Comparison of ENCODE assay signal across 17 cellular contexts in genomic region chr7:151940048-151940845, GRCh38. TPM values are rescaled to one million over a fixed set of nuclear protein-coding genes. Genes with fewer than 3 reads are reported as not detected.
DNase-seq lines count a peak whose midpoint lies in the region; ATAC-seq and TF ChIP-seq lines count a peak whose summit lies in the region.
"Had no signal": no experiment of that assay in that cellular context is flagged by ENCODE, and none has a peak within 500 bp of the region (broad histone marks: within the 10 kb centered on the region; RNA-seq: fewer than 3 reads in every experiment).

No MANE protein-coding gene starts in this region.

- H2AFZ ChIP-seq in fibroblast of lung (ENCODE audit: low read length) = no peak overlapping the region

- H3K27me3 ChIP-seq in fibroblast of lung (ENCODE audit: control insufficient read depth, insufficient read depth, low read length) = peaks cover 3% of the 10 kb centered on the region
- H3K27me3 ChIP-seq in upper lobe of right lung = no peaks in the 10 kb centered on the region

- intact Hi-C loops in upper lobe of right lung (cut with DNase I) = no loop called here

- H3K4me1 ChIP-seq in fibroblast of lung (ENCODE audit: control insufficient read depth, extremely low read depth, insufficient read depth, low read length) = no peaks in the 10 kb centered on the region
- no peaks in the 10 kb centered on the region for H3K4me1 ChIP-seq in upper lobe of right lung

- H3K9me3 ChIP-seq in fibroblast of lung (ENCODE audit: control insufficient read depth, insufficient read depth, low read depth, low read length) (no peaks in the 10 kb centered on the region), upper lobe of right lung (no peaks in the 10 kb centered on the region)

- no peak overlapping the region for H3K4me2 ChIP-seq in fibroblast of lung (ENCODE audit: extremely low read depth, insufficient read depth, low read length)

- H3K4me3 ChIP-seq in fibroblast of lung (replicated peaks in 1 of 4; ENCODE audit: control extremely low read depth in 1 of 4, insufficient read depth in 1 of 4, low read depth in 3 of 4, low read length in 4 of 4) (no peak overlapping the region), upper lobe of right lung (no peak overlapping the region)

- H4K20me1 ChIP-seq in fibroblast of lung (ENCODE audit: control insufficient read depth, extremely low read depth, insufficient read depth, low read length) = no peaks in the 10 kb centered on the region

- ATAC-seq in upper lobe of right lung = peak; percentile 63
- ATAC-seq: activated CD8-positive, alpha-beta T cell treated with anti-CD3 and anti-CD28 coated beads for 36 hours had no signal

- DNase-seq in NOMO-1 treated with DMSO at 0.1 percent for 48 hours (lab: John Stamatoyannopoulos, UW; ENCODE audit: unreplicated experiment) (peak; percentile 27), NOMO-1 treated with dmso at 0.1 percent for 144 hours (lab: John Stamatoyannopoulos, UW; ENCODE audit: unreplicated experiment) (no peak), RPMI7951 (ENCODE audit: low read depth) (peak; percentile 53), fibroblast of lung (ENCODE audit: low read depth in 2 of 2) (peak; percentile 60 to 92), upper lobe of right lung (no peak), NCI-H2107 treated with DMSO at 0.1 percent for 48 hours (lab: John Stamatoyannopoulos, UW; ENCODE audit: unreplicated experiment) (no peak), NCI-H526 (lab: John Stamatoyannopoulos, UW) (no peak)
- no peak for DNase-seq in stimulated activated CD4-positive, alpha-beta T cell treated with anti-CD3 and anti-CD28 coated beads, Interleukin-4, amount 100 ng/mL, for 4 hours
- DNase-seq: activated CD8-positive, alpha-beta T cell treated with anti-CD3 and anti-CD28 coated beads for 36 hours; activated naive CD8-positive, alpha-beta T cell treated with anti-CD3 and anti-CD28 coated beads, Interleukin-2, amount 10 ng/mL, durations not matched to agents 7 days and 5 days; GF-D8; NCI-H187 treated with DMSO at 0.1 percent for 48 hours; SHP77 treated with DMSO at 0.1 percent for 48 hours had no signal

- no peak overlapping the region for H3K27ac ChIP-seq in fibroblast of lung (ENCODE audit: insufficient read depth, low read length)
- no peak overlapping the region for H3K27ac ChIP-seq in upper lobe of right lung
- H3K27ac ChIP-seq: 22Rv1 had no signal

- no peak overlapping the region for H3K9ac ChIP-seq in fibroblast of lung (ENCODE audit: insufficient read depth, low read length)

- H3K36me3 ChIP-seq in fibroblast of lung (ENCODE audit: control insufficient read depth, insufficient read depth, low read length) (no peaks in the 10 kb centered on the region), upper lobe of right lung (no peaks in the 10 kb centered on the region)

- H3K79me2 ChIP-seq in fibroblast of lung (ENCODE audit: control insufficient read depth, insufficient read depth, low read length) = no peaks in the 10 kb centered on the region

- TF ChIP-seq CTCF in fibroblast of lung (conservative IDR thresholded peaks at IDR 0.05 in 1 of 2, IDR thresholded peaks at IDR 0.05 in 1 of 2; ENCODE audit: low read depth in 1 of 2, low read length in 2 of 2) (no peak), upper lobe of right lung (IDR thresholded peaks at IDR 0.05) (no peak)

RNA-seq across cellular contexts. Expression of gene GALNTL5, which starts 16.0 kb away (rescaled TPM):
- total RNA-seq in RPMI7951 (2014; rRNA removed; shearing (Covaris generic)) = not detected in 2 replicates
- total RNA-seq in fibroblast of lung = not detected in 2 replicates
- not detected in 2 replicates for polyA plus RNA-seq in fibroblast of lung
- not detected in 2 replicates for polyA plus RNA-seq in fibroblast of lung (2012)
- not detected in 2 replicates for polyA minus RNA-seq in fibroblast of lung (ENCODE audit: low replicate concordance)
- not detected for total RNA-seq in upper lobe of right lung
- total RNA-seq: activated CD8-positive, alpha-beta T cell treated with anti-CD3 and anti-CD28 coated beads for 36 hours; activated naive CD8-positive, alpha-beta T cell treated with anti-CD3 and anti-CD28 coated beads, Interleukin-2, amount 10 ng/mL, durations not matched to agents 7 days and 5 days; endothelial cell of umbilical vein; H1; pulmonary artery endothelial cell had no signal
- polyA plus RNA-seq: endothelial cell of umbilical vein had no signal

Comparison
In these comparisons a context has a peak if more than half of its experiments do, and no peak if none do; other contexts are left out.
1. DNase-seq: peak in NOMO-1 treated with DMSO at 0.1 percent for 48 hours (single experiment), RPMI7951 (single experiment) and fibroblast of lung (2 of 2); none in NOMO-1 treated with dmso at 0.1 percent for 144 hours (single experiment), upper lobe of right lung (single experiment), NCI-H2107 treated with DMSO at 0.1 percent for 48 hours (single experiment), NCI-H526 (0 of 2) and stimulated activated CD4-positive, alpha-beta T cell treated with anti-CD3 and anti-CD28 coated beads, Interleukin-4, amount 100 ng/mL, for 4 hours (0 of 2).